8 cellular contexts compared by ENCODE assay signal in the genomic region with DNA sequence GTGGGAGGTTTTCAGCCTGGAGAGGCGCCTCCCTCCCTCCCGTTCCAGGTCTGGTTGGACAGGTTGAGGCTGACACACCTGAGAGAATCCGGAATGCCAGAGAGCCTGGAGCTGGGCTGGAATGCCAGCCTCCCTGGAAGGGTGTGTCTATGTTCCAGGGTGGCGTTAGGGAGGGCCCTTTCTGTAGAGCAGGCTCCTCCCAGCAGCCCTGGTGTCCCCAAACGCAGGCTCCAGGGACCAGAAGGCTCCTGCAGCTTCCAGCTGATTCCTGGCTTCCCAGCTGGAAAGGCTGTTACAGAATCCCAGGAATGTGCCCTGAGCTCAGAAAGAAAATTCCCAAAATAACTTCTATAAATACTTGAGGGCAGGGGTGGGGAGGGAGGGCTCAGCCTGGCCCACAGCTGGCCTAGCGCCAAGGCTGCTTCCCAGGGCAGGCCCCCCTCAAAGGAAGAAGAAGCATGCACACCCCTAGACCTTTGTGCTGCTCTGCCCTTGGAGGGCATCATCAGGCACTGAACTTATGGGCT.
DNase-seq lines count a peak whose midpoint lies in the region; ATAC-seq lines count a peak whose summit lies in the region.

No MANE protein-coding gene starts in this region.

- no peak overlapping the region for H3K4me3 ChIP-seq in skin epidermis

- ATAC-seq in GM19328 (IDR thresholded peaks at IDR 0.05; ENCODE audit: unreplicated experiment): no peak

- peak overlapping the region in 20 of 21 experiments; percentile 42 to 94 (median 82) for H3K27ac ChIP-seq in skin epidermis

- peak; percentile 76 for DNase-seq in H4 (ENCODE audit: low spot score)
- DNase-seq in amniotic epithelial cell (ENCODE audit: low read depth): peak; percentile 45
- peak; percentile 90 for DNase-seq in hepatic stellate cell (ENCODE audit: low spot score)
- DNase-seq in GM19240 (ENCODE audit: insufficient read length, low spot score): no peak
- no peak for DNase-seq in activated CD4-positive, CD25-positive, alpha-beta regulatory T cell (lab: John Stamatoyannopoulos, UW)
- no peak for DNase-seq in DMS 273 (lab: John Stamatoyannopoulos, UW; ENCODE audit: unreplicated experiment)

Comparison
In these comparisons a context has a peak if more than half of its experiments do, and no peak if none do; other contexts are left out.
1. DNase-seq: peak in H4 (single experiment), amniotic epithelial cell (single experiment) and hepatic stellate cell (single experiment); none in GM19240 (single experiment), activated CD4-positive, CD25-positive, alpha-beta regulatory T cell (0 of 4) and DMS 273 (single experiment).